1 cellular context compared by ENCODE assay signal in the genomic region with DNA sequence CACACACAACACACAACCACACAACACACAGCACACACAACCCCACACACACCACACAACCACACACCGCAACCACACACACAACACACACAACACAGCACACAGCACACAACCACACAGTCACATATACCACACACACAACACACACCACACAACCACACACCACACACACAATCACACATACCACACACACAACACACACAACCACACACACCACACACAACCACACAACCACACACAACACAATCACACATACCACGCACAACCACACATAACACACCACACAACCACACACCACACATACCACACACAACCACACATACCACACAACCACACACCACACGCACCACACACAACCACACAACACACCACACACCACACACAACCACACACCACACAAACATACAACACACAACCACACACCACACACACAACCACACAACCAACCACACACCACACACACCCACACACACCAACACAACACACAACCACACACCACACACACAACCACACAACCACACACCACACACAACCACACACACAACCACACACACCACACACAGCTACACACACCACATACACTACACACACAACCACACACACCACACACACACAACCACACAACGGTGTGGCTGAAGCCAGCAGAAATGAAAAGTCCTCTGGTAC.
TF ChIP-seq lines count a peak whose summit lies in the region.

No MANE protein-coding gene starts in this region.

TF ChIP-seq in K562, 482 proteins besides CTCF, POLR2A, EP300 and RAD21 (continued from another document):
- TF ChIP-seq MGA (IDR thresholded peaks at IDR 0.05) (peak; percentile 40; the same call in 1 of the 2 replicates), FOXP1 (CRISPR knock-in tag; IDR thresholded peaks at IDR 0.05) (peak; percentile 71; the same call in 1 of the 2 replicates), HMGXB4 (CRISPR knock-in tag; IDR thresholded peaks at IDR 0.05) (peak; percentile 79; the same call in 1 of the 2 replicates), LARP7 (IDR thresholded peaks at IDR 0.05) (0 out of 2 replicates have a peak, but pooled peaks have one; percentile 70), BRCA1 (IDR thresholded peaks at IDR 0.05) (no peak), BRCA1 (CRISPR knock-in tag; IDR thresholded peaks at IDR 0.05) (0 out of 2 replicates have a peak, but pooled peaks have one; percentile 50), MEIS2 (IDR thresholded peaks at IDR 0.05; ENCODE audit: partially characterized antibody) (no peak), TAF7 (tag; IDR thresholded peaks at IDR 0.05) (peak; percentile 60), GABPB1 (CRISPR knock-in tag; IDR thresholded peaks at IDR 0.05) (peak; percentile 43), E2F4 (CRISPR knock-in tag; IDR thresholded peaks at IDR 0.05; ENCODE audit: low read depth) (0 out of 2 replicates have a peak, but pooled peaks have one; percentile 54), HDGF (IDR thresholded peaks at IDR 0.05) (0 out of 2 replicates have a peak, but pooled peaks have one; percentile 57), ZEB2 (IDR thresholded peaks at IDR 0.05) (0 out of 2 replicates have a peak, but pooled peaks have one; percentile 31), IRF2 (CRISPR knock-in tag; IDR thresholded peaks at IDR 0.05) (peak; percentile 53), MIER1 (IDR thresholded peaks at IDR 0.05; ENCODE audit: low read depth) (peak; percentile 65; the same call in 1 of the 2 replicates), TOE1 (IDR thresholded peaks at IDR 0.05; ENCODE audit: borderline replicate concordance) (peak; percentile 41; the same call in 1 of the 2 replicates), TOE1 (CRISPR knock-in tag; IDR thresholded peaks at IDR 0.05; ENCODE audit: borderline replicate concordance, low read depth) (peak; percentile 95; the same call in 1 of the 2 replicates), ZNF76 (CRISPR knock-in tag; IDR thresholded peaks at IDR 0.05; ENCODE audit: borderline replicate concordance) (no peak), ADNP (tag; IDR thresholded peaks at IDR 0.05) (peak; percentile 88), FOXK2 (conservative IDR thresholded peaks at IDR 0.05 in 1 of 2, IDR thresholded peaks at IDR 0.05 in 1 of 2; ENCODE audit: low read depth in 2 of 2) (peak in 1 of 2 experiments; percentile 41; a peak in 1 of 4 replicates), MTA1 (IDR thresholded peaks at IDR 0.05; ENCODE audit: borderline replicate concordance) (0 out of 2 replicates have a peak, but pooled peaks have one; percentile 35), EP400 (IDR thresholded peaks at IDR 0.05) (peak; percentile 19; the same call in 1 of the 2 replicates), ZNF239 (CRISPR knock-in tag; IDR thresholded peaks at IDR 0.05) (no peak), ZNF584 (CRISPR knock-in tag; IDR thresholded peaks at IDR 0.05; ENCODE audit: low read depth) (no peak)
- TF ChIP-seq, protein P1, sequence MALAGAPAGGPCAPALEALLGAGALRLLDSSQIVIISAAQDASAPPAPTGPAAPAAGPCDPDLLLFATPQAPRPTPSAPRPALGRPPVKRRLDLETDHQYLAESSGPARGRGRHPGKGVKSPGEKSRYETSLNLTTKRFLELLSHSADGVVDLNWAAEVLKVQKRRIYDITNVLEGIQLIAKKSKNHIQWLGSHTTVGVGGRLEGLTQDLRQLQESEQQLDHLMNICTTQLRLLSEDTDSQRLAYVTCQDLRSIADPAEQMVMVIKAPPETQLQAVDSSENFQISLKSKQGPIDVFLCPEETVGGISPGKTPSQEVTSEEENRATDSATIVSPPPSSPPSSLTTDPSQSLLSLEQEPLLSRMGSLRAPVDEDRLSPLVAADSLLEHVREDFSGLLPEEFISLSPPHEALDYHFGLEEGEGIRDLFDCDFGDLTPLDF (CRISPR knock-in tag; IDR thresholded peaks at IDR 0.05): no peak
